ENCODE assay signal across 1 cellular context in the genomic region with DNA sequence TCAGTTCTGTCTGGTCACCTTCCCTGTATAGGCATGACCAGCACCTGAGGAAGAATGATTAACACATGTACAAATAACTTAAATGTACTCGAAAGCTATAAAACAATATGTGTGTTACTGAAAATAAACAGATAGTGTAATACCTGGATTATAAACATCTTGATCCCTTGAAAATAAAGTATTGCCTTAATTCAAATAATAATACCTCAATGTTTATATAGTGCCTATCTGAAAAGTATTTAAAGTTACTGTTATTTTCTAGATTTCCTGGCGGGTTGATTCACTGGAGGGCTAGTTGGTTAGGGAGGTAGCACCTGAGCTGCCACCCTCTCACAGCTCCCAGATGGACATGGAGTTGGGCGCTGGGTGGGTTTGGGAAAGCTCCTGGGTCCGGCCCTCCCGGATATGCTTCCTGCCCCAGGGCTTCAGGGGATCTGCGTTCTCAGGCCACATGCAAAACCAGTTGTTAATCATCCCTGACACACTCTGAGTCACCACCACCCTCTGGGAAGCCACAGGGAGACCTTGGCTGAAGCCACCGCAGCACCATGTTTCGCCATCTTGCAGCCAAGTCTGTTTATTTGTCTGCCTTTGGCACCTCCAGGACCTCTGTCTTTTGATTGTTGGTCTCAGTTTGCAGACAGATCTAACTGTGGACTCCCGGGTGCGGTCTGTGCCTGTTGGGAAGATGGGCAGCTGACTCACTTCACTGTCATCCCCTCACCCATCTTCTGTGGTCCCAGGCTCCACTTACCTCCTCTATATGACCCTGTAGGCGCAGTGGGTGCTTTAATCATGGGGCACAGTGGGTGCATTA.
TF ChIP-seq lines count a peak whose summit lies in the region.

No MANE protein-coding gene starts in this region.

TF ChIP-seq in K562, 482 proteins besides CTCF, POLR2A, EP300 and RAD21 (continued from another document and continues in another):
- TF ChIP-seq, protein P1, sequence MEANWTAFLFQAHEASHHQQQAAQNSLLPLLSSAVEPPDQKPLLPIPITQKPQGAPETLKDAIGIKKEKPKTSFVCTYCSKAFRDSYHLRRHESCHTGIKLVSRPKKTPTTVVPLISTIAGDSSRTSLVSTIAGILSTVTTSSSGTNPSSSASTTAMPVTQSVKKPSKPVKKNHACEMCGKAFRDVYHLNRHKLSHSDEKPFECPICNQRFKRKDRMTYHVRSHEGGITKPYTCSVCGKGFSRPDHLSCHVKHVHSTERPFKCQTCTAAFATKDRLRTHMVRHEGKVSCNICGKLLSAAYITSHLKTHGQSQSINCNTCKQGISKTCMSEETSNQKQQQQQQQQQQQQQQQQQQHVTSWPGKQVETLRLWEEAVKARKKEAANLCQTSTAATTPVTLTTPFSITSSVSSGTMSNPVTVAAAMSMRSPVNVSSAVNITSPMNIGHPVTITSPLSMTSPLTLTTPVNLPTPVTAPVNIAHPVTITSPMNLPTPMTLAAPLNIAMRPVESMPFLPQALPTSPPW (CRISPR knock-in tag; IDR thresholded peaks at IDR 0.05) = peak; percentile 45
- TF ChIP-seq ZNF586 (CRISPR knock-in tag; conservative IDR thresholded peaks at IDR 0.05) (no peak), TBL1XR1 (IDR thresholded peaks at IDR 0.05; ENCODE audit: low read length in 2 of 2) (peak in 1 of 2 experiments; percentile 55; a peak in 2 of 4 replicates), TEAD1 (CRISPR knock-in tag; IDR thresholded peaks at IDR 0.05) (peak; percentile 82 to 84), HMG20B (CRISPR knock-in tag; IDR thresholded peaks at IDR 0.05) (no peak), BRF1 (IDR thresholded peaks at IDR 0.05; ENCODE audit: borderline replicate concordance, extremely low read depth, insufficient read length) (no peak), TARDBP (IDR thresholded peaks at IDR 0.05) (no peak), POLR2AphosphoS5 (IDR thresholded peaks at IDR 0.05; ENCODE audit: control insufficient read depth, insufficient read depth, low read depth, low read length) (peak; percentile 48; the same call in 1 of the 2 replicates), MTA2 (IDR thresholded peaks at IDR 0.05; ENCODE audit: low read depth) (no peak), ZNF224 (CRISPR knock-in tag; IDR thresholded peaks at IDR 0.05) (no peak), FOSL1 (tag; conservative IDR thresholded peaks at IDR 0.05) (peak; percentile 99), ZNF347 (CRISPR knock-in tag; IDR thresholded peaks at IDR 0.05; ENCODE audit: low read depth) (no peak), SMAD3 (CRISPR knock-in tag; conservative IDR thresholded peaks at IDR 0.05) (peak; percentile 65; the same call in 1 of the 2 replicates), TEAD4 (IDR thresholded peaks at IDR 0.05; ENCODE audit: low read length) (peak; percentile 45), TEAD4 (CRISPR knock-in tag; IDR thresholded peaks at IDR 0.05; ENCODE audit: borderline replicate concordance) (no peak), SAFB (IDR thresholded peaks at IDR 0.05; ENCODE audit: borderline replicate concordance, low read depth, low read length) (no peak), CREM (IDR thresholded peaks at IDR 0.05; ENCODE audit: low read depth) (peak; percentile 57; the same call in 1 of the 2 replicates), RBM22 (IDR thresholded peaks at IDR 0.05; ENCODE audit: low read depth, low read length, poor library complexity, severe bottlenecking) (no peak), NFYB (IDR thresholded peaks at IDR 0.05; ENCODE audit: extremely low read depth, insufficient read length) (no peak), CREB1 (IDR thresholded peaks at IDR 0.05) (no peak), CREB1 (CRISPR knock-in tag; IDR thresholded peaks at IDR 0.05) (peak; percentile 42; the same call in 1 of the 2 replicates), TCF7L2 (IDR thresholded peaks at IDR 0.05; ENCODE audit: low read depth, low read length) (no peak), SOX6 (IDR thresholded peaks at IDR 0.05) (peak; percentile 70), ATF7 (IDR thresholded peaks at IDR 0.05) (peak; percentile 68), NFE2 (IDR thresholded peaks at IDR 0.05; ENCODE audit: low read depth) (peak; percentile 54; the same call in 1 of the 2 replicates), BCL6 (CRISPR knock-in tag; IDR thresholded peaks at IDR 0.05) (peak; percentile 40; the same call in 1 of the 2 replicates), MYNN (IDR thresholded peaks at IDR 0.05) (peak; percentile 53; the same call in 1 of the 2 replicates), MYNN (CRISPR knock-in tag; IDR thresholded peaks at IDR 0.05) (no peak), ZNF41 (CRISPR knock-in tag; conservative IDR thresholded peaks at IDR 0.05) (peak; percentile 52; the same call in 1 of the 2 replicates), MEF2A (IDR thresholded peaks at IDR 0.05; ENCODE audit: control insufficient read depth, low read depth, low read length) (no peak), MEF2D (tag; conservative IDR thresholded peaks at IDR 0.05; ENCODE audit: low read depth) (peak; percentile 84), NEUROD1 (IDR thresholded peaks at IDR 0.05; ENCODE audit: borderline replicate concordance, low read depth, low read length, partially characterized antibody) (peak; percentile 77), TBP (optimal IDR thresholded peaks at IDR 0.05; ENCODE audit: low read depth, low read length) (peak; percentile 48), HNRNPLL (IDR thresholded peaks at IDR 0.05; ENCODE audit: low read depth, low read length, poor library complexity, severe bottlenecking) (no peak), ZNF584 (CRISPR knock-in tag; IDR thresholded peaks at IDR 0.05; ENCODE audit: low read depth) (peak; percentile 89), ZNF668 (CRISPR knock-in tag; IDR thresholded peaks at IDR 0.05) (0 out of 2 replicates have a peak, but pooled peaks have one; percentile 18), GATAD2A (IDR thresholded peaks at IDR 0.05) (peak; percentile 74; the same call in 1 of the 2 replicates), TGIF2 (CRISPR knock-in tag; IDR thresholded peaks at IDR 0.05) (no peak), TAF7 (tag; IDR thresholded peaks at IDR 0.05) (no peak), ZNF197 (CRISPR knock-in tag; IDR thresholded peaks at IDR 0.05; ENCODE audit: low read depth) (no peak), SMARCE1 (IDR thresholded peaks at IDR 0.05) (peak; percentile 92), EHMT2 (IDR thresholded peaks at IDR 0.05) (peak; percentile 92), TRIM24 (IDR thresholded peaks at IDR 0.05) (peak; percentile 35 to 68; a peak in 2 of 4 replicates)
- TF ChIP-seq, protein P2, sequence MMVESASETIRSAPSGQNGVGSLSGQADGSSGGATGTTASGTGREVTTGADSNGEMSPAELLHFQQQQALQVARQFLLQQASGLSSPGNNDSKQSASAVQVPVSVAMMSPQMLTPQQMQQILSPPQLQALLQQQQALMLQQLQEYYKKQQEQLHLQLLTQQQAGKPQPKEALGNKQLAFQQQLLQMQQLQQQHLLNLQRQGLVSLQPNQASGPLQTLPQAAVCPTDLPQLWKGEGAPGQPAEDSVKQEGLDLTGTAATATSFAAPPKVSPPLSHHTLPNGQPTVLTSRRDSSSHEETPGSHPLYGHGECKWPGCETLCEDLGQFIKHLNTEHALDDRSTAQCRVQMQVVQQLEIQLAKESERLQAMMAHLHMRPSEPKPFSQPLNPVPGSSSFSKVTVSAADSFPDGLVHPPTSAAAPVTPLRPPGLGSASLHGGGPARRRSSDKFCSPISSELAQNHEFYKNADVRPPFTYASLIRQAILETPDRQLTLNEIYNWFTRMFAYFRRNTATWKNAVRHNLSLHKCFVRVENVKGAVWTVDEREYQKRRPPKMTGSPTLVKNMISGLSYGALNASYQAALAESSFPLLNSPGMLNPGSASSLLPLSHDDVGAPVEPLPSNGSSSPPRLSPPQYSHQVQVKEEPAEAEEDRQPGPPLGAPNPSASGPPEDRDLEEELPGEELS (CRISPR knock-in tag; IDR thresholded peaks at IDR 0.05; ENCODE audit: borderline replicate concordance) = 0 out of 2 replicates have a peak, but pooled peaks have one; percentile 33
- TF ChIP-seq, protein P3, sequence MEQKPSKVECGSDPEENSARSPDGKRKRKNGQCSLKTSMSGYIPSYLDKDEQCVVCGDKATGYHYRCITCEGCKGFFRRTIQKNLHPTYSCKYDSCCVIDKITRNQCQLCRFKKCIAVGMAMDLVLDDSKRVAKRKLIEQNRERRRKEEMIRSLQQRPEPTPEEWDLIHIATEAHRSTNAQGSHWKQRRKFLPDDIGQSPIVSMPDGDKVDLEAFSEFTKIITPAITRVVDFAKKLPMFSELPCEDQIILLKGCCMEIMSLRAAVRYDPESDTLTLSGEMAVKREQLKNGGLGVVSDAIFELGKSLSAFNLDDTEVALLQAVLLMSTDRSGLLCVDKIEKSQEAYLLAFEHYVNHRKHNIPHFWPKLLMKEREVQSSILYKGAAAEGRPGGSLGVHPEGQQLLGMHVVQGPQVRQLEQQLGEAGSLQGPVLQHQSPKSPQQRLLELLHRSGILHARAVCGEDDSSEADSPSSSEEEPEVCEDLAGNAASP (IDR thresholded peaks at IDR 0.05) = no peak
- TF ChIP-seq, protein P4, sequence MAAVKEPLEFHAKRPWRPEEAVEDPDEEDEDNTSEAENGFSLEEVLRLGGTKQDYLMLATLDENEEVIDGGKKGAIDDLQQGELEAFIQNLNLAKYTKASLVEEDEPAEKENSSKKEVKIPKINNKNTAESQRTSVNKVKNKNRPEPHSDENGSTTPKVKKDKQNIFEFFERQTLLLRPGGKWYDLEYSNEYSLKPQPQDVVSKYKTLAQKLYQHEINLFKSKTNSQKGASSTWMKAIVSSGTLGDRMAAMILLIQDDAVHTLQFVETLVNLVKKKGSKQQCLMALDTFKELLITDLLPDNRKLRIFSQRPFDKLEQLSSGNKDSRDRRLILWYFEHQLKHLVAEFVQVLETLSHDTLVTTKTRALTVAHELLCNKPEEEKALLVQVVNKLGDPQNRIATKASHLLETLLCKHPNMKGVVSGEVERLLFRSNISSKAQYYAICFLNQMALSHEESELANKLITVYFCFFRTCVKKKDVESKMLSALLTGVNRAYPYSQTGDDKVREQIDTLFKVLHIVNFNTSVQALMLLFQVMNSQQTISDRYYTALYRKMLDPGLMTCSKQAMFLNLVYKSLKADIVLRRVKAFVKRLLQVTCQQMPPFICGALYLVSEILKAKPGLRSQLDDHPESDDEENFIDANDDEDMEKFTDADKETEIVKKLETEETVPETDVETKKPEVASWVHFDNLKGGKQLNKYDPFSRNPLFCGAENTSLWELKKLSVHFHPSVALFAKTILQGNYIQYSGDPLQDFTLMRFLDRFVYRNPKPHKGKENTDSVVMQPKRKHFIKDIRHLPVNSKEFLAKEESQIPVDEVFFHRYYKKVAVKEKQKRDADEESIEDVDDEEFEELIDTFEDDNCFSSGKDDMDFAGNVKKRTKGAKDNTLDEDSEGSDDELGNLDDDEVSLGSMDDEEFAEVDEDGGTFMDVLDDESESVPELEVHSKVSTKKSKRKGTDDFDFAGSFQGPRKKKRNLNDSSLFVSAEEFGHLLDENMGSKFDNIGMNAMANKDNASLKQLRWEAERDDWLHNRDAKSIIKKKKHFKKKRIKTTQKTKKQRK (IDR thresholded peaks at IDR 0.05; ENCODE audit: borderline replicate concordance, low read depth, low read length) = no peak
- TF ChIP-seq, protein P5, sequence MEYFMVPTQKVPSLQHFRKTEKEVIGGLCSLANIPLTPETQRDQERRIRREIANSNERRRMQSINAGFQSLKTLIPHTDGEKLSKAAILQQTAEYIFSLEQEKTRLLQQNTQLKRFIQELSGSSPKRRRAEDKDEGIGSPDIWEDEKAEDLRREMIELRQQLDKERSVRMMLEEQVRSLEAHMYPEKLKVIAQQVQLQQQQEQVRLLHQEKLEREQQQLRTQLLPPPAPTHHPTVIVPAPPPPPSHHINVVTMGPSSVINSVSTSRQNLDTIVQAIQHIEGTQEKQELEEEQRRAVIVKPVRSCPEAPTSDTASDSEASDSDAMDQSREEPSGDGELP (CRISPR knock-in tag; IDR thresholded peaks at IDR 0.05; ENCODE audit: borderline replicate concordance) = peak; percentile 87; the same call in 1 of the 2 replicates
- TF ChIP-seq, protein P6, sequence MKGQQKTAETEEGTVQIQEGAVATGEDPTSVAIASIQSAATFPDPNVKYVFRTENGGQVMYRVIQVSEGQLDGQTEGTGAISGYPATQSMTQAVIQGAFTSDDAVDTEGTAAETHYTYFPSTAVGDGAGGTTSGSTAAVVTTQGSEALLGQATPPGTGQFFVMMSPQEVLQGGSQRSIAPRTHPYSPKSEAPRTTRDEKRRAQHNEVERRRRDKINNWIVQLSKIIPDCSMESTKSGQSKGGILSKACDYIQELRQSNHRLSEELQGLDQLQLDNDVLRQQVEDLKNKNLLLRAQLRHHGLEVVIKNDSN (CRISPR knock-in tag; IDR thresholded peaks at IDR 0.05) = no peak
- TF ChIP-seq, protein P7, sequence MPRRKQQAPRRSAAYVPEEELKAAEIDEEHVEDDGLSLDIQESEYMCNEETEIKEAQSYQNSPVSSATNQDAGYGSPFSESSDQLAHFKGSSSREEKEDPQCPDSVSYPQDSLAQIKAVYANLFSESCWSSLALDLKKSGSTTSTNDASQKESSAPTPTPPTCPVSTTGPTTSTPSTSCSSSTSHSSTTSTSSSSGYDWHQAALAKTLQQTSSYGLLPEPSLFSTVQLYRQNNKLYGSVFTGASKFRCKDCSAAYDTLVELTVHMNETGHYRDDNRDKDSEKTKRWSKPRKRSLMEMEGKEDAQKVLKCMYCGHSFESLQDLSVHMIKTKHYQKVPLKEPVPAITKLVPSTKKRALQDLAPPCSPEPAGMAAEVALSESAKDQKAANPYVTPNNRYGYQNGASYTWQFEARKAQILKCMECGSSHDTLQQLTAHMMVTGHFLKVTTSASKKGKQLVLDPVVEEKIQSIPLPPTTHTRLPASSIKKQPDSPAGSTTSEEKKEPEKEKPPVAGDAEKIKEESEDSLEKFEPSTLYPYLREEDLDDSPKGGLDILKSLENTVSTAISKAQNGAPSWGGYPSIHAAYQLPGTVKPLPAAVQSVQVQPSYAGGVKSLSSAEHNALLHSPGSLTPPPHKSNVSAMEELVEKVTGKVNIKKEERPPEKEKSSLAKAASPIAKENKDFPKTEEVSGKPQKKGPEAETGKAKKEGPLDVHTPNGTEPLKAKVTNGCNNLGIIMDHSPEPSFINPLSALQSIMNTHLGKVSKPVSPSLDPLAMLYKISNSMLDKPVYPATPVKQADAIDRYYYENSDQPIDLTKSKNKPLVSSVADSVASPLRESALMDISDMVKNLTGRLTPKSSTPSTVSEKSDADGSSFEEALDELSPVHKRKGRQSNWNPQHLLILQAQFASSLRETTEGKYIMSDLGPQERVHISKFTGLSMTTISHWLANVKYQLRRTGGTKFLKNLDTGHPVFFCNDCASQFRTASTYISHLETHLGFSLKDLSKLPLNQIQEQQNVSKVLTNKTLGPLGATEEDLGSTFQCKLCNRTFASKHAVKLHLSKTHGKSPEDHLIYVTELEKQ (CRISPR knock-in tag; IDR thresholded peaks at IDR 0.05) = 0 out of 2 replicates have a peak, but pooled peaks have one; percentile 33
- TF ChIP-seq, protein P8, sequence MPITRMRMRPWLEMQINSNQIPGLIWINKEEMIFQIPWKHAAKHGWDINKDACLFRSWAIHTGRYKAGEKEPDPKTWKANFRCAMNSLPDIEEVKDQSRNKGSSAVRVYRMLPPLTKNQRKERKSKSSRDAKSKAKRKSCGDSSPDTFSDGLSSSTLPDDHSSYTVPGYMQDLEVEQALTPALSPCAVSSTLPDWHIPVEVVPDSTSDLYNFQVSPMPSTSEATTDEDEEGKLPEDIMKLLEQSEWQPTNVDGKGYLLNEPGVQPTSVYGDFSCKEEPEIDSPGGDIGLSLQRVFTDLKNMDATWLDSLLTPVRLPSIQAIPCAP (CRISPR knock-in tag; IDR thresholded peaks at IDR 0.05; ENCODE audit: borderline replicate concordance) = no peak
